ENCODE assay signal across 9 cellular contexts in the genomic region with DNA sequence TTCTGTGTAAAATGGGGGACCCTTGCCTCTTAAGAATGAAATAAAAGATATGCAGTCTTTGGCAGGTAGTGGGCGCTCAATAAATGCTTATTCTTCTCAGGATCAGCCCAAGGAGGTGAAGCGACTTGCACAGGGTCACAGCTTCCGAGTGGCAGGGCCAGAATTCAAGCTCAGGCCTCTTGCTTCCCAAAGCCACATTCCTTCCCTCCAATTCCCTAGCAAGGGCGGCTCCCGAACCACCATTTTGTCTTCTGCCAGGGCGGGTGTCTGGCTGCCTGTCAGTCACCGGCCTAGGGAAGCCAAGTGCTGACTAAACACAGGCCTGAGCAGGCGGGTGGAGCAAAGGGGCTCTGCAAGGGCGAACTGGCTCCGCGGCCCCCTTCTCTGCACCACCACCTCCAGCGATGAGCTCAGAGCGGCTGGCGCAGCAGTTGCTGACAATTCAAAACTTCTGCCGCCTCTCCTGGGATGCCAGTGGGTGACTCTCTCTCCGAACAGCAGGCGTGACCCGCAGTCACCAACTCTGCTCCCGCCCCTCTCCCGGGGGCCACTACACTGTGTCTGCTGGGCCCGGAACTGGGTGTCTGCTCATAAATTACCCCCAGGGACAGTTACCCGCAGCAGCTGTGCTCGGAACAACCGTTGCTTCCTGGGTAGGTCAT. TPM values are rescaled to one million over a fixed set of nuclear protein-coding genes. Genes with fewer than 3 reads are reported as not detected.
DNase-seq lines count a peak whose midpoint lies in the region; ATAC-seq and TF ChIP-seq lines count a peak whose summit lies in the region.
"Had no signal": no experiment of that assay in that cellular context is flagged by ENCODE, and none has a peak within 500 bp of the region (broad histone marks: within the 10 kb centered on the region; RNA-seq: fewer than 3 reads in every experiment).

No MANE protein-coding gene starts in this region.

- ATAC-seq in HG03108 (IDR thresholded peaks at IDR 0.05; ENCODE audit: unreplicated experiment) (peak; percentile 54), HG03095 (IDR thresholded peaks at IDR 0.05; ENCODE audit: unreplicated experiment) (no peak)

- H3K27ac ChIP-seq in CD4-positive, alpha-beta memory T cell (ENCODE audit: low read depth, low read length), result no peak overlapping the region
- H3K27ac ChIP-seq in skeletal muscle tissue (ENCODE audit: low read depth, low read length), result peak overlapping the region; percentile 83
- H3K27ac ChIP-seq in WERI-Rb-1, result no peak overlapping the region

- intact Hi-C loops in CD4-positive, alpha-beta memory T cell (cut with micrococcal nuclease), result loop anchor here (1.0 kb wide), 1 partner anchor 260 kb away; no protein-coding TSS in a partner anchor

- H3K9me3 Mint-ChIP-seq in CD4-positive, alpha-beta memory T cell, result no peaks in the 10 kb centered on the region

- TF ChIP-seq CTCF in WERI-Rb-1 (IDR thresholded peaks at IDR 0.05; ENCODE audit: low read depth, low read length), result no peak

- no peak overlapping the region for H3K4me3 Mint-ChIP-seq in CD4-positive, alpha-beta memory T cell

- no peaks in the 10 kb centered on the region for H3K27me3 Mint-ChIP-seq in CD4-positive, alpha-beta memory T cell

- POLR2A ChIA-PET in CD4-positive, alpha-beta memory T cell (lab: Charles Lee; ENCODE audit: partially characterized antibody), result interaction anchor here (0.9 to 1.4 kb wide), 2 partner anchors 260 to 269 kb away, joined by 3 to 6 read pairs; a partner anchor contains a TSS

- H3K4me1 Mint-ChIP-seq in CD4-positive, alpha-beta memory T cell, result peaks cover 3 to 18% (median 9%) of the 10 kb centered on the region in 4 donors

- H3K4me1 ChIP-seq in CD4-positive, alpha-beta memory T cell (ENCODE audit: insufficient read depth, low read length), result no peaks in the 10 kb centered on the region
- peaks cover 29% of the 10 kb centered on the region for H3K4me1 ChIP-seq in iPS-15b (ENCODE audit: control insufficient read depth, insufficient read depth, low read length)
- H3K4me1 ChIP-seq in skeletal muscle tissue (ENCODE audit: control insufficient read depth in 3 of 3, insufficient read depth in 3 of 3, low read length in 3 of 3), result peaks cover 58 to 71% (median 62%) of the 10 kb centered on the region in 3 donors

- H3K36me3 Mint-ChIP-seq in CD4-positive, alpha-beta memory T cell, result peaks cover 5 to 29% of the 10 kb centered on the region in 2 donors

- no peak overlapping the region for H3K4me3 ChIP-seq in CD4-positive, alpha-beta memory T cell (ENCODE audit: low read length in 2 of 2)
- H3K4me3 ChIP-seq in iPS-15b (ENCODE audit: low read depth, low read length) (no peak overlapping the region), skeletal muscle tissue (ENCODE audit: low read length in 3 of 3) (peak overlapping the region; percentile 49 to 64 (median 59)), WERI-Rb-1 (ENCODE audit: low read depth, low read length) (no peak overlapping the region)

- H3K27me3 ChIP-seq in CD4-positive, alpha-beta memory T cell (ENCODE audit: insufficient read depth, low read length), result no peaks in the 10 kb centered on the region
- H3K27me3 ChIP-seq in iPS-15b (ENCODE audit: control insufficient read depth, insufficient read depth, low read length) (no peaks in the 10 kb centered on the region), skeletal muscle tissue (ENCODE audit: control insufficient read depth in 3 of 3, insufficient read depth in 3 of 3, low read length in 3 of 3) (peaks cover 0 to 5% (median 3%) of the 10 kb centered on the region in 3 donors), WERI-Rb-1 (ENCODE audit: insufficient read depth, low read depth, severe bottlenecking) (no peaks in the 10 kb centered on the region)

- H3K27ac Mint-ChIP-seq in CD4-positive, alpha-beta memory T cell, result peak overlapping the region in 6 of 7 donors; percentile 57 to 80 (median 75)

- peaks cover 9% of the 10 kb centered on the region for H3K36me3 ChIP-seq in CD4-positive, alpha-beta memory T cell (ENCODE audit: insufficient read depth, low read length)
- peaks cover 4% of the 10 kb centered on the region for H3K36me3 ChIP-seq in iPS-15b (ENCODE audit: control insufficient read depth, insufficient read depth, low read length)
- H3K36me3 ChIP-seq in skeletal muscle tissue (ENCODE audit: control insufficient read depth in 3 of 3, insufficient read depth in 3 of 3, low read length in 3 of 3), result peaks cover 10 to 15% (median 14%) of the 10 kb centered on the region in 3 donors
- peaks cover 10% of the 10 kb centered on the region for H3K36me3 ChIP-seq in WERI-Rb-1

- no peaks in the 10 kb centered on the region for H3K9me3 ChIP-seq in CD4-positive, alpha-beta memory T cell (ENCODE audit: control insufficient read depth in 1 of 2, low read length in 2 of 2)
- H3K9me3 ChIP-seq in iPS-15b (ENCODE audit: control insufficient read depth, insufficient read depth, low read length) (no peaks in the 10 kb centered on the region), skeletal muscle tissue (ENCODE audit: control insufficient read depth in 3 of 3, low read length in 3 of 3) (no peaks in the 10 kb centered on the region), WERI-Rb-1 (ENCODE audit: severe bottlenecking) (no peaks in the 10 kb centered on the region)

- CTCF ChIA-PET in CD4-positive, alpha-beta memory T cell (lab: Charles Lee; ENCODE audit: partially characterized antibody), result interaction anchor here (0.8 to 13.9 kb wide), 18 partner anchors 8 to 291 kb away, joined by 3 to 317 read pairs (median 4); no protein-coding TSS in a partner anchor

- DNase-seq in CD4-positive, alpha-beta memory T cell, result no peak
- peak; percentile 57 for DNase-seq in amniotic epithelial cell (ENCODE audit: low read depth)
- DNase-seq in WERI-Rb-1, result no peak
- DNase-seq in NCI-H1105 treated with DMSO at 0.1 percent for 48 hours (lab: John Stamatoyannopoulos, UW), result no peak

- H3K9ac ChIP-seq in iPS-15b (ENCODE audit: low read depth, low read length), result peak overlapping the region; percentile 5
- H3K9ac ChIP-seq in skeletal muscle tissue (ENCODE audit: low read depth in 1 of 3, low read length in 3 of 3), result peak overlapping the region; percentile 57 to 78 (median 59)

RNA-seq across cellular contexts. Expression of a gene that starts 10.8 kb away (rescaled TPM):
- total RNA-seq in CD4-positive, alpha-beta memory T cell, result not detected
- polyA plus RNA-seq in CD4-positive, alpha-beta memory T cell, result not detected
- total RNA-seq in skeletal muscle tissue, result under 0.01 TPM

RNA-seq across cellular contexts. Expression of a gene that starts 20.1 kb away (rescaled TPM):
- total RNA-seq in CD4-positive, alpha-beta memory T cell, result not detected
- under 1 TPM in 1 of 2 donors, not detected in 1; 0.22 TPM for polyA plus RNA-seq in CD4-positive, alpha-beta memory T cell
- not detected for total RNA-seq in skeletal muscle tissue
- total RNA-seq: mononuclear cell had no signal

RNA-seq across cellular contexts. Expression of a gene that starts 28.6 kb away (rescaled TPM):
- total RNA-seq in CD4-positive, alpha-beta memory T cell, result not detected
- not detected for polyA plus RNA-seq in CD4-positive, alpha-beta memory T cell
- total RNA-seq in skeletal muscle tissue, result not detected
- total RNA-seq: mononuclear cell had no signal

RNA-seq across cellular contexts. Expression of a gene that starts 36.4 kb away (rescaled TPM):
- total RNA-seq in CD4-positive, alpha-beta memory T cell, result 10 to 100 TPM in 1 of 2 experiments, 1 to 10 TPM in 1; 8.8 to 11.7 TPM
- 1 to 10 TPM; 4.5 to 8.1 TPM for polyA plus RNA-seq in CD4-positive, alpha-beta memory T cell
- 4.2 TPM for total RNA-seq in skeletal muscle tissue

Comparison
In these comparisons a context has a peak if more than half of its experiments do, and no peak if none do; other contexts are left out.
1. H3K4me3 ChIP-seq: peak in skeletal muscle tissue (3 of 3); none in CD4-positive, alpha-beta memory T cell (0 of 2), iPS-15b (single experiment) and WERI-Rb-1 (single experiment).